ENCODE assay signal across 6 cellular contexts in the genomic region with DNA sequence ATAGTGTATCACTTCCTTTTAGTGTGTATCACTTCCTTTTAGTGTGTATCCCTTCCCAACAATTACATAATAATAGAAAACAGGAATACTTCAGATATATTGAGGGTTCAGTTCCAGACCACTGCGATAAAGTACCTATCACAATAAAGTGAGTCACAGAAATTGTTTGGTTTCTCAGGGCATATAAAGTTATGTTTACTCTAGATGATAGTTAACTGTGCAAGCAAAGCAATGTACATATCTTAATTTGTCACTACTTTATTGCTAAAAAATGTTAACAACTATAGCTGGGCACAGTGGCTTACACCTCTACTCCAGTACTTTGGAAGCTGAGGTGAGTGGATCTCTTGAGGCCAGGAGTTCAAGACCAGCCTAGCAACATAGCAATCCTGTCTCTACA.
"Had no signal": no experiment of that assay in that cellular context is flagged by ENCODE, and none has a peak within 500 bp of the region (broad histone marks: within the 10 kb centered on the region; RNA-seq: fewer than 3 reads in every experiment).

No MANE protein-coding gene starts in this region.

- H2AFZ ChIP-seq: GM23248 had no signal

- DNase-seq: GM23248, H9, HCEC 1CT, KBM-7 had no signal

- H3K27ac ChIP-seq: GM23248, KMS-11 had no signal

- H3K4me3 ChIP-seq: GM23248 had no signal

- ATAC-seq: HepG2 had no signal

- H3K4me2 ChIP-seq: KMS-11 had no signal
